Comparison of ENCODE assay signal across 18 cellular contexts in the genomic region with DNA sequence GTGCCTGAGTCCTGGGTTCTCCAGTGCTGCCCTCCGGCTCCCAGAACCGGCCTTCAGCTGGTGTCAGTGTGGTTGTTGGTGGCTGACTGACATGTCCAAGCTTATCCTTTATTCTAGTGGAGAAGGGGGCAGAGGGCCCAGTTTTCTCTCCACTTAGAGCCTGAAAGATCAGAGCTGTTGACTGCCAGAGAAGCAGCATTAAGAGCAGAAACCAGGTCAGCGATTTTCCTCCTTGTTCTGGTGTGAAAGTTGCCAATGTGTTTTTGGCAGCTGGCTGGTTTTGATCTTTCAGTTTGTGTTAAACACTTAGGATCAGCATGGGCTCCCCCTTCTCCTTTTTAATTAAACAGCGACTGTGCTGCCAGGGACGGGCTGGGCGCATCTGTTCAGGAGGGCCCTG.
DNase-seq lines count a peak whose midpoint lies in the region; ATAC-seq, FAIRE-seq and TF ChIP-seq lines count a peak whose summit lies in the region.
"Had no signal": no experiment of that assay in that cellular context is flagged by ENCODE, and none has a peak within 500 bp of the region (broad histone marks: within the 10 kb centered on the region; RNA-seq: fewer than 3 reads in every experiment).

No MANE protein-coding gene starts in this region.

- intact Hi-C loops in esophagus muscularis mucosa (cut with DNase I), result no loop called here
- intact Hi-C loops in prostate gland (cut with DNase I), result no loop called here

- H3K4me1 ChIP-seq in BLaER1 (peaks cover 47% of the 10 kb centered on the region), RWPE2 (ENCODE audit: insufficient read depth, poor library complexity, severe bottlenecking) (peaks cover 56% of the 10 kb centered on the region), esophagus muscularis mucosa (peaks cover 35 to 70% (median 59%) of the 10 kb centered on the region in 4 donors), prostate gland (replicated peaks) (no peaks in the 10 kb centered on the region), SJCRH30 (peaks cover 27% of the 10 kb centered on the region)

- peaks cover 60% of the 10 kb centered on the region for H4K20me1 ChIP-seq in BLaER1

- H3K27ac Mint-ChIP-seq in immature natural killer cell, result no peak overlapping the region
- H3K27ac Mint-ChIP-seq: T-helper 17 cell had no signal

- H3K9ac ChIP-seq in BLaER1, result 0 out of 2 replicates have a peak overlapping the region, but pooled peaks have one; percentile 7

- no peaks in the 10 kb centered on the region for H3K27me3 ChIP-seq in BLaER1
- no peaks in the 10 kb centered on the region for H3K27me3 ChIP-seq in RWPE2 (ENCODE audit: insufficient read depth, poor library complexity, severe bottlenecking)
- no peaks in the 10 kb centered on the region for H3K27me3 ChIP-seq in esophagus muscularis mucosa
- H3K27me3 ChIP-seq in prostate gland (replicated peaks; ENCODE audit: insufficient read depth), result no peaks in the 10 kb centered on the region
- no peaks in the 10 kb centered on the region for H3K27me3 ChIP-seq in SJCRH30
- H3K27me3 ChIP-seq: Peyer's patch had no signal

- no peaks in the 10 kb centered on the region for H3K9me3 Mint-ChIP-seq in immature natural killer cell

- H3K4me3 ChIP-seq in BLaER1 (no peak overlapping the region), RWPE2 (ENCODE audit: severe bottlenecking) (no peak overlapping the region), esophagus muscularis mucosa (no peak overlapping the region), prostate gland (no peak overlapping the region), SJCRH30 (no peak overlapping the region)
- H3K4me3 ChIP-seq: Peyer's patch, psoas muscle had no signal

- no peak for ATAC-seq in RWPE2 (ENCODE audit: low read depth)
- no peak for ATAC-seq in HG03095 (IDR thresholded peaks at IDR 0.05; ENCODE audit: unreplicated experiment)
- ATAC-seq: psoas muscle, T-helper 17 cell had no signal

- no peaks in the 10 kb centered on the region for H3K4me1 Mint-ChIP-seq in immature natural killer cell

- no peak overlapping the region for H3K4me3 Mint-ChIP-seq in immature natural killer cell
- H3K4me3 Mint-ChIP-seq: T-helper 17 cell had no signal

- no peak for TF ChIP-seq EP300 in esophagus muscularis mucosa (IDR thresholded peaks at IDR 0.05)

- no peak for FAIRE-seq in RCC 7860 (lab: Jason Lieb, UNC)
- FAIRE-seq: GM12892, kidney had no signal

- no peaks in the 10 kb centered on the region for H3K36me3 Mint-ChIP-seq in immature natural killer cell

- TF ChIP-seq CTCF in RWPE2 (IDR thresholded peaks at IDR 0.05; ENCODE audit: poor library complexity, severe bottlenecking) (no peak), esophagus muscularis mucosa (IDR thresholded peaks at IDR 0.05) (no peak), prostate gland (IDR thresholded peaks at IDR 0.05) (no peak)

- H3K9me3 ChIP-seq in BLaER1 (no peaks in the 10 kb centered on the region), RWPE2 (ENCODE audit: severe bottlenecking) (no peaks in the 10 kb centered on the region), esophagus muscularis mucosa (no peaks in the 10 kb centered on the region), prostate gland (no peaks in the 10 kb centered on the region), SJCRH30 (replicated peaks) (no peaks in the 10 kb centered on the region)
- H3K9me3 ChIP-seq: Peyer's patch, psoas muscle had no signal

- H3K36me3 ChIP-seq in BLaER1 (peaks cover 56% of the 10 kb centered on the region), RWPE2 (ENCODE audit: low read depth) (peaks cover 17% of the 10 kb centered on the region), esophagus muscularis mucosa (no peaks in the 10 kb centered on the region), prostate gland (no peaks in the 10 kb centered on the region), SJCRH30 (peaks cover 4% of the 10 kb centered on the region; the same call in 1 of the 2 replicates)
- H3K36me3 ChIP-seq: Peyer's patch had no signal

- peaks cover 0 to 4% (median 0%) of the 10 kb centered on the region in 3 donors for H3K27me3 Mint-ChIP-seq in immature natural killer cell (ENCODE audit: low read depth in 3 of 3)

- TF ChIP-seq POLR2A in esophagus muscularis mucosa (IDR thresholded peaks at IDR 0.05; ENCODE audit: low read depth), result no peak
- no peak for TF ChIP-seq POLR2A in prostate gland (IDR thresholded peaks at IDR 0.05)

- H3K27ac ChIP-seq in BLaER1, result peak overlapping the region; percentile 35; the same call in 1 of the 2 replicates
- H3K27ac ChIP-seq in RWPE2 (ENCODE audit: poor library complexity, severe bottlenecking), result peak overlapping the region; percentile 99
- peak overlapping the region; percentile 3 to 50 (median 39) for H3K27ac ChIP-seq in esophagus muscularis mucosa (replicated peaks in 1 of 4)
- H3K27ac ChIP-seq in prostate gland, result peak overlapping the region; percentile 15 to 25
- H3K27ac ChIP-seq in SJCRH30, result no peak overlapping the region
- H3K27ac ChIP-seq: psoas muscle had no signal

- DNase-seq in RWPE2 (ENCODE audit: low spot score), result no peak
- DNase-seq in esophagus muscularis mucosa (ENCODE audit: extremely low spot score), result no peak
- no peak for DNase-seq in prostate gland (ENCODE audit: low spot score)
- DNase-seq in immature natural killer cell, result no peak
- no peak for DNase-seq in RCC 7860 (ENCODE audit: low spot score)
- DNase-seq in SJCRH30, result no peak
- DNase-seq: activated CD4-positive, alpha-beta T cell treated with anti-CD3 and anti-CD28 coated beads for 1 hour; activated naive CD4-positive, alpha-beta T cell treated with anti-CD3 and anti-CD28 coated beads, Interleukin-2, amount 50 U/mL, for 16 hours; central memory CD4-positive, alpha-beta T cell; NCI-H1436 treated with DMSO at 0.1 percent for 48 hours; NCI-H510A; psoas muscle; T-helper 17 cell had no signal

- 70% methylated on average over 6 of the region's 6 CpGs for WGBS in esophagus muscularis mucosa
- 30% methylated on average over 6 of the region's 6 CpGs for WGBS in prostate gland

- H3K4me2 ChIP-seq in BLaER1, result no peak overlapping the region
